ENCODE assay signal across 36 cellular contexts in the genomic region with DNA sequence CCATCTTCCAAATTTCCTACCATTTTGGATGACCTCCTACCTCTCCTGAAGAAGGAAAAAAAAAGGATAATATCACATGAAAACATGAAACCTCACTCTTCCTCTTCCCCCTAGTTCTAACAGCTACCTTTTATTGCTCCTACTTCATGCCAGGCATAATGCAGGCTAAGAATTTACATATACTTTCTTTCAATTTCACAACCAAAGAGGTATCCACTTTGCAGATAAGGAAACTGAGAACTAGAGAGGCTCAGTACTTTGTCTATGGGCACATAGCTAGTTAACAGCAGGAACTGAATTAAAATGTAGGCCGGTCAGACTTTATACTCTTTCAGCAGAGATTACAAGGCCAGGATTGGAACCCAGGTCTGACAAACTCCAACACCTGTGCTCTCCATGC. TPM values are rescaled to one million over a fixed set of nuclear protein-coding genes. Genes with fewer than 3 reads are reported as not detected.
"Had no signal": no experiment of that assay in that cellular context is flagged by ENCODE, and none has a peak within 500 bp of the region (broad histone marks: within the 10 kb centered on the region; RNA-seq: fewer than 3 reads in every experiment).

No MANE protein-coding gene starts in this region.

- H3K4me1 Mint-ChIP-seq: immature natural killer cell; memory B cell; naive thymus-derived CD4-positive, alpha-beta T cell; stimulated activated naive B cell treated with anti-CD40 and anti-IgM and Interleukin-4, amounts not matched to agents 10 μg/mL and 1 μg/mL and 100 μg/mL, for 72 hours had no signal

- H3K4me2 ChIP-seq: smooth muscle cell had no signal

- H3K4me1 ChIP-seq: left lung, right atrium auricular region, right lobe of liver, stomach, testis, thyroid gland, transverse colon, upper lobe of left lung, vagina had no signal

- H3K9me3 ChIP-seq: left lung, mucosa of descending colon, ovary, right atrium auricular region, right lobe of liver, stomach, testis, thyroid gland, transverse colon, upper lobe of left lung, vagina had no signal

- DNase-seq: immature natural killer cell; kidney; left colon; left lung; midbrain; mucosa of descending colon; naive thymus-derived CD4-positive, alpha-beta T cell; ovary; right lobe of liver; stimulated activated CD4-positive, alpha-beta T cell treated with anti-CD3 and anti-CD28 coated beads, Interleukin-1b, Interleukin-23, amount 100 ng/mL, for 48 hours; stimulated activated CD4-positive, alpha-beta T cell treated with anti-CD3 and anti-CD28 coated beads, Interleukin-2, amount 100 ng/mL, for 48 hours; stimulated activated CD4-positive, alpha-beta T cell treated with anti-CD3 and anti-CD28 coated beads, Interleukin-4, amount 100 ng/mL, for 4 hours; stimulated activated CD8-positive, alpha-beta memory T cell treated with anti-CD3 and anti-CD28 coated beads, Interleukin-4, amount 100 ng/mL, for 48 hours; stimulated activated naive B cell treated with anti-CD40 and anti-IgM and Interleukin-4, amounts not matched to agents 10 μg/mL and 1 μg/mL and 100 μg/mL, for 72 hours; stimulated activated naive CD8-positive, alpha-beta T cell treated with anti-CD3 and anti-CD28 coated beads, Interleukin-15, Interleukin-2, amounts not matched to agents 100 U/mL and 50 U/mL, for 24 hours; stomach; testis; thyroid gland; transverse colon; upper lobe of left lung had no signal

- H3K27ac ChIP-seq: left lung, ovary, right atrium auricular region, right lobe of liver, stomach, testis, thyroid gland, transverse colon, upper lobe of left lung, vagina had no signal

- H3K36me3 Mint-ChIP-seq: immature natural killer cell; natural killer cell treated with Interleukin-12 subunit alpha and Interleukin-12 subunit beta and Interleukin-15 and Interleukin-18, amount 100 ng/mL, for 72 hours had no signal

- H3K4me3 Mint-ChIP-seq: immature natural killer cell; memory B cell; naive thymus-derived CD4-positive, alpha-beta T cell; natural killer cell treated with Interleukin-12 subunit alpha and Interleukin-12 subunit beta and Interleukin-15 and Interleukin-18, amount 100 ng/mL, for 72 hours; stimulated activated naive B cell treated with anti-CD40 and anti-IgM and Interleukin-4, amounts not matched to agents 10 μg/mL and 1 μg/mL and 100 μg/mL, for 72 hours had no signal

- H3K27me3 ChIP-seq: left lung, ovary, right atrium auricular region, right lobe of liver, stomach, testis, thyroid gland, transverse colon, upper lobe of left lung, vagina had no signal

- ATAC-seq: left colon; left lung; mucosa of descending colon; naive thymus-derived CD4-positive, alpha-beta T cell; natural killer cell treated with Interleukin-12 subunit alpha and Interleukin-12 subunit beta and Interleukin-15 and Interleukin-18, amount 100 ng/mL, for 72 hours; right lobe of liver; stimulated activated naive B cell treated with anti-CD40 and anti-IgM and Interleukin-4, amounts not matched to agents 10 μg/mL and 1 μg/mL and 100 μg/mL, for 72 hours; stimulated activated naive CD8-positive, alpha-beta T cell treated with anti-CD3 and anti-CD28 coated beads, Interleukin-15, Interleukin-2, amounts not matched to agents 100 U/mL and 50 U/mL, for 24 hours had no signal

- H3K4me3 ChIP-seq: left lung, lung, mucosa of descending colon, ovary, right atrium auricular region, right lobe of liver, smooth muscle cell, stomach, testis, thyroid gland, transverse colon, upper lobe of left lung, vagina had no signal

- H3K36me3 ChIP-seq: left lung, ovary, right atrium auricular region, right lobe of liver, stomach, thyroid gland, transverse colon, upper lobe of left lung, vagina had no signal

- H3K27me3 Mint-ChIP-seq: memory B cell; naive thymus-derived CD4-positive, alpha-beta T cell; natural killer cell treated with Interleukin-12 subunit alpha and Interleukin-12 subunit beta and Interleukin-15 and Interleukin-18, amount 100 ng/mL, for 72 hours; progenitor cell of endocrine pancreas; stimulated activated naive B cell treated with anti-CD40 and anti-IgM and Interleukin-4, amounts not matched to agents 10 μg/mL and 1 μg/mL and 100 μg/mL, for 72 hours had no signal

- H3K27ac Mint-ChIP-seq: immature natural killer cell; memory B cell; naive thymus-derived CD4-positive, alpha-beta T cell; natural killer cell treated with Interleukin-12 subunit alpha and Interleukin-12 subunit beta and Interleukin-15 and Interleukin-18, amount 100 ng/mL, for 72 hours; progenitor cell of endocrine pancreas; stimulated activated naive B cell treated with anti-CD40 and anti-IgM and Interleukin-4, amounts not matched to agents 10 μg/mL and 1 μg/mL and 100 μg/mL, for 72 hours had no signal

RNA-seq across cellular contexts. Expression of a gene that starts 34.4 kb away (rescaled TPM):
- total RNA-seq: kidney; left colon; left lung; lower leg skin; mesenteric fat pad; mucosa of descending colon; myocyte; natural killer cell treated with Interleukin-12 subunit alpha and Interleukin-12 subunit beta and Interleukin-15 and Interleukin-18, amount 100 ng/mL, for 72 hours; omental fat pad; ovary; progenitor cell of endocrine pancreas; pulmonary artery endothelial cell; renal cortical epithelial cell; right atrium auricular region; skeletal muscle tissue; smooth muscle cell; stomach; transverse colon; urinary bladder; vagina had no signal
- polyA plus RNA-seq: naive thymus-derived CD4-positive, alpha-beta T cell; neural cell; smooth muscle cell; urinary bladder had no signal
